In genomic region chr16:89490386-89491237, GRCh38 we compare ENCODE assay signal across 1 cellular context.
TF ChIP-seq lines count a peak whose summit lies in the region.

ANKRD11 (minus strand) TSS chr16:89490561; CDS start chr16:89317019, 173,542 bp downstream.

TF ChIP-seq in HepG2, 621 proteins besides CTCF, POLR2A, EP300 and RAD21 (continued from another document and continues in another):
- TF ChIP-seq ZNF800 (CRISPR knock-in tag; IDR thresholded peaks at IDR 0.05) (peak; percentile 74; the same call in 1 of the 2 replicates), HMGA1 (CRISPR knock-in tag; conservative IDR thresholded peaks at IDR 0.05) (no peak), NFE2 (CRISPR knock-in tag; IDR thresholded peaks at IDR 0.05) (no peak), ZNF562 (CRISPR knock-in tag; IDR thresholded peaks at IDR 0.05; ENCODE audit: borderline replicate concordance) (no peak), NR3C1 (CRISPR knock-in tag; IDR thresholded peaks at IDR 0.05) (no peak; the same call in 1 of the 2 replicates), GLI4 (CRISPR knock-in tag; IDR thresholded peaks at IDR 0.05; ENCODE audit: borderline replicate concordance) (peak; percentile 84; the same call in 1 of the 2 replicates), ZNF644 (CRISPR knock-in tag; IDR thresholded peaks at IDR 0.05; ENCODE audit: low read depth) (no peak), HCFC1 (IDR thresholded peaks at IDR 0.05; ENCODE audit: low read depth, low read length) (peak; percentile 43), HNRNPH1 (optimal IDR thresholded peaks at IDR 0.05; ENCODE audit: low read depth, low read length) (no peak), TBL1XR1 (IDR thresholded peaks at IDR 0.05; ENCODE audit: borderline replicate concordance, low read length, partially characterized antibody) (peak; percentile 10), ZNF280B (CRISPR knock-in tag; IDR thresholded peaks at IDR 0.05; ENCODE audit: borderline replicate concordance) (0 out of 2 replicates have a peak, but pooled peaks have one; percentile 75), NFIB (CRISPR knock-in tag; IDR thresholded peaks at IDR 0.05; ENCODE audit: borderline replicate concordance) (no peak), ZNF367 (CRISPR knock-in tag; IDR thresholded peaks at IDR 0.05; ENCODE audit: borderline replicate concordance) (peak; percentile 48; the same call in 1 of the 2 replicates), FLYWCH1 (CRISPR knock-in tag; IDR thresholded peaks at IDR 0.05) (no peak), ZSCAN30 (CRISPR knock-in tag; IDR thresholded peaks at IDR 0.05) (no peak), FOXJ3 (CRISPR knock-in tag; IDR thresholded peaks at IDR 0.05; ENCODE audit: borderline replicate concordance) (no peak), IKZF4 (CRISPR knock-in tag; IDR thresholded peaks at IDR 0.05; ENCODE audit: borderline replicate concordance, low read depth, not compliant biosample characterization) (peak; percentile 90), TEAD2 (CRISPR knock-in tag; IDR thresholded peaks at IDR 0.05) (0 out of 2 replicates have a peak, but pooled peaks have one; percentile 23), ESRRA (CRISPR knock-in tag; IDR thresholded peaks at IDR 0.05; ENCODE audit: low read depth) (peak; percentile 55), ZNF264 (CRISPR knock-in tag; IDR thresholded peaks at IDR 0.05) (no peak), MBNL3 (CRISPR knock-in tag; conservative IDR thresholded peaks at IDR 0.05) (no peak), RBFOX2 (IDR thresholded peaks at IDR 0.05; ENCODE audit: low read depth, low read length) (peak; percentile 94), ZNF124 (CRISPR knock-in tag; IDR thresholded peaks at IDR 0.05) (no peak; the same call in 1 of the 2 replicates), KDM3A (CRISPR knock-in tag; IDR thresholded peaks at IDR 0.05; ENCODE audit: low read depth) (peak; percentile 77; the same call in 1 of the 2 replicates), DNMT1 (CRISPR knock-in tag; IDR thresholded peaks at IDR 0.05) (0 out of 2 replicates have a peak, but pooled peaks have one; percentile 36), ZBTB10 (CRISPR knock-in tag; IDR thresholded peaks at IDR 0.05; ENCODE audit: borderline replicate concordance) (no peak), E2F1 (CRISPR knock-in tag; IDR thresholded peaks at IDR 0.05) (peak; percentile 67)
- TF ChIP-seq, protein P1, sequence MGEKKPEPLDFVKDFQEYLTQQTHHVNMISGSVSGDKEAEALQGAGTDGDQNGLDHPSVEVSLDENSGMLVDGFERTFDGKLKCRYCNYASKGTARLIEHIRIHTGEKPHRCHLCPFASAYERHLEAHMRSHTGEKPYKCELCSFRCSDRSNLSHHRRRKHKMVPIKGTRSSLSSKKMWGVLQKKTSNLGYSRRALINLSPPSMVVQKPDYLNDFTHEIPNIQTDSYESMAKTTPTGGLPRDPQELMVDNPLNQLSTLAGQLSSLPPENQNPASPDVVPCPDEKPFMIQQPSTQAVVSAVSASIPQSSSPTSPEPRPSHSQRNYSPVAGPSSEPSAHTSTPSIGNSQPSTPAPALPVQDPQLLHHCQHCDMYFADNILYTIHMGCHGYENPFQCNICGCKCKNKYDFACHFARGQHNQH (CRISPR knock-in tag; IDR thresholded peaks at IDR 0.05): peak; percentile 16; the same call in 1 of the 2 replicates
- TF ChIP-seq, protein P2, sequence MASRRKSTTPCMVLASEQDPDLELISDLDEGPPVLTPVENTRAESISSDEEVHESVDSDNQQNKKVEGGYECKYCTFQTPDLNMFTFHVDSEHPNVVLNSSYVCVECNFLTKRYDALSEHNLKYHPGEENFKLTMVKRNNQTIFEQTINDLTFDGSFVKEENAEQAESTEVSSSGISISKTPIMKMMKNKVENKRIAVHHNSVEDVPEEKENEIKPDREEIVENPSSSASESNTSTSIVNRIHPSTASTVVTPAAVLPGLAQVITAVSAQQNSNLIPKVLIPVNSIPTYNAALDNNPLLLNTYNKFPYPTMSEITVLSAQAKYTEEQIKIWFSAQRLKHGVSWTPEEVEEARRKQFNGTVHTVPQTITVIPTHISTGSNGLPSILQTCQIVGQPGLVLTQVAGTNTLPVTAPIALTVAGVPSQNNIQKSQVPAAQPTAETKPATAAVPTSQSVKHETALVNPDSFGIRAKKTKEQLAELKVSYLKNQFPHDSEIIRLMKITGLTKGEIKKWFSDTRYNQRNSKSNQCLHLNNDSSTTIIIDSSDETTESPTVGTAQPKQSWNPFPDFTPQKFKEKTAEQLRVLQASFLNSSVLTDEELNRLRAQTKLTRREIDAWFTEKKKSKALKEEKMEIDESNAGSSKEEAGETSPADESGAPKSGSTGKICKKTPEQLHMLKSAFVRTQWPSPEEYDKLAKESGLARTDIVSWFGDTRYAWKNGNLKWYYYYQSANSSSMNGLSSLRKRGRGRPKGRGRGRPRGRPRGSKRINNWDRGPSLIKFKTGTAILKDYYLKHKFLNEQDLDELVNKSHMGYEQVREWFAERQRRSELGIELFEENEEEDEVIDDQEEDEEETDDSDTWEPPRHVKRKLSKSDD (CRISPR knock-in tag; IDR thresholded peaks at IDR 0.05; ENCODE audit: low read depth): no peak
- TF ChIP-seq, protein P3, sequence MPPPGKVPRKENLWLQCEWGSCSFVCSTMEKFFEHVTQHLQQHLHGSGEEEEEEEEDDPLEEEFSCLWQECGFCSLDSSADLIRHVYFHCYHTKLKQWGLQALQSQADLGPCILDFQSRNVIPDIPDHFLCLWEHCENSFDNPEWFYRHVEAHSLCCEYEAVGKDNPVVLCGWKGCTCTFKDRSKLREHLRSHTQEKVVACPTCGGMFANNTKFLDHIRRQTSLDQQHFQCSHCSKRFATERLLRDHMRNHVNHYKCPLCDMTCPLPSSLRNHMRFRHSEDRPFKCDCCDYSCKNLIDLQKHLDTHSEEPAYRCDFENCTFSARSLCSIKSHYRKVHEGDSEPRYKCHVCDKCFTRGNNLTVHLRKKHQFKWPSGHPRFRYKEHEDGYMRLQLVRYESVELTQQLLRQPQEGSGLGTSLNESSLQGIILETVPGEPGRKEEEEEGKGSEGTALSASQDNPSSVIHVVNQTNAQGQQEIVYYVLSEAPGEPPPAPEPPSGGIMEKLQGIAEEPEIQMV (CRISPR knock-in tag; IDR thresholded peaks at IDR 0.05; ENCODE audit: low read depth): no peak; the same call in none of the 2 replicates
- TF ChIP-seq, protein P4, sequence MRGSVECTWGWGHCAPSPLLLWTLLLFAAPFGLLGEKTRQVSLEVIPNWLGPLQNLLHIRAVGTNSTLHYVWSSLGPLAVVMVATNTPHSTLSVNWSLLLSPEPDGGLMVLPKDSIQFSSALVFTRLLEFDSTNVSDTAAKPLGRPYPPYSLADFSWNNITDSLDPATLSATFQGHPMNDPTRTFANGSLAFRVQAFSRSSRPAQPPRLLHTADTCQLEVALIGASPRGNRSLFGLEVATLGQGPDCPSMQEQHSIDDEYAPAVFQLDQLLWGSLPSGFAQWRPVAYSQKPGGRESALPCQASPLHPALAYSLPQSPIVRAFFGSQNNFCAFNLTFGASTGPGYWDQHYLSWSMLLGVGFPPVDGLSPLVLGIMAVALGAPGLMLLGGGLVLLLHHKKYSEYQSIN (CRISPR knock-in tag; IDR thresholded peaks at IDR 0.05; ENCODE audit: borderline replicate concordance): no peak
- TF ChIP-seq, protein P5, sequence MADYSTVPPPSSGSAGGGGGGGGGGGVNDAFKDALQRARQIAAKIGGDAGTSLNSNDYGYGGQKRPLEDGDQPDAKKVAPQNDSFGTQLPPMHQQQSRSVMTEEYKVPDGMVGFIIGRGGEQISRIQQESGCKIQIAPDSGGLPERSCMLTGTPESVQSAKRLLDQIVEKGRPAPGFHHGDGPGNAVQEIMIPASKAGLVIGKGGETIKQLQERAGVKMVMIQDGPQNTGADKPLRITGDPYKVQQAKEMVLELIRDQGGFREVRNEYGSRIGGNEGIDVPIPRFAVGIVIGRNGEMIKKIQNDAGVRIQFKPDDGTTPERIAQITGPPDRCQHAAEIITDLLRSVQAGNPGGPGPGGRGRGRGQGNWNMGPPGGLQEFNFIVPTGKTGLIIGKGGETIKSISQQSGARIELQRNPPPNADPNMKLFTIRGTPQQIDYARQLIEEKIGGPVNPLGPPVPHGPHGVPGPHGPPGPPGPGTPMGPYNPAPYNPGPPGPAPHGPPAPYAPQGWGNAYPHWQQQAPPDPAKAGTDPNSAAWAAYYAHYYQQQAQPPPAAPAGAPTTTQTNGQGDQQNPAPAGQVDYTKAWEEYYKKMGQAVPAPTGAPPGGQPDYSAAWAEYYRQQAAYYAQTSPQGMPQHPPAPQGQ (CRISPR knock-in tag; IDR thresholded peaks at IDR 0.05; ENCODE audit: borderline replicate concordance): peak; percentile 41; the same call in 1 of the 2 replicates
